ENCODE assay signal across 9 cellular contexts in the genomic region with DNA sequence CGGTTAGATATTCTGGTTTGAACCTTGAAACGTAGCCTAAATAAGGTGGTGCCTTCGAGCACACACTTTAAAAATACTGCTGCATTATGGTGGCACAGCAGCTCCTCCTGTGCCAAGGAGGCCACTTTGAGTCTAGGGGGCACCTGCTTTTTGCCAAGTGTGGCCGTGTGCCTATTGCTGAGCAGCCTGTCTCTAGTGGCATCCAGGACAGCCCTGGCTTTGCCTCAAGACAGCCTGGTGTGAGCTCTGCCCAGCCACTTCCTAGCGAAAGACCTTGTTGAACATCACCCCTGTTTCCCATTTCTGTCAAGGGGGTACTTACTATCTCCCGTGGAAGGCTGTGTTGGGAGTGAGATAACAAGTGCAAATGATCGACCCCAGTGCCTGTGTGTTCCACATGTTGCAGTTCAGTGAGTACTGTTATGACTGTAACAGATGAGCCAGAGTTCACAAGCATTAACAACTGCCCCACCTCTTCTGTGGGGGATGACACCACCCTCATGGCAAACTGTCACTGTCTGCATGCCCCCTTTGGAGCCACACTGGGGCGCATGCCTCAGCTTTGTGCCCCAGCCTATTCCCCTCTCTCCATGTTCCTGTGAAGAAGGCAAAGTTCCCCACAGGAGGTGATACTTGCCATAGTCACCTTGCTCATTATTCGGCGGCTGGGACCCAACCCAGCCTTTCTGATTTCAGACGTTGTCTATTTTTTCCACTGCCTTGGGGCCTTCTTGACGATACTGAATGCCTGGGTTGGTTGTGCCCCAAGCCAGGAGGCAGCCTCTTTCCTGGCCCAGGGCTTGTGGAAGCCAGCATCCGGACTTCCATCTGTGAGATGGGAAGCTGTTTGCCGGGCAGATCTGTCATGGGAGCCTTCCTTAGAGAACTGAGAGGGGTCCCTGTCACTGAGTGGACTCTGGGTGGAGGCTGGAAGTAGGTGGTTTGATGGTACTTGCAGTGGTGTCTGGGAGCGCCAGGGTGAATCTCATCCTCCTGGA. TPM values are rescaled to one million over a fixed set of nuclear protein-coding genes. Genes with fewer than 3 reads are reported as not detected.
DNase-seq lines count a peak whose midpoint lies in the region; ATAC-seq and TF ChIP-seq lines count a peak whose summit lies in the region.
"Had no signal": no experiment of that assay in that cellular context is flagged by ENCODE, and none has a peak within 500 bp of the region (broad histone marks: within the 10 kb centered on the region; RNA-seq: fewer than 3 reads in every experiment).

No MANE protein-coding gene starts in this region.

- H3K4me3 ChIP-seq in cardiac muscle cell: no peak overlapping the region

- peaks cover 34% of the 10 kb centered on the region for H3K4me1 ChIP-seq in cardiac muscle cell (ENCODE audit: low read depth)

- H3K9me3 Mint-ChIP-seq in T-helper 2 cell treated with Interferon-gamma antibody and Interleukin-4, amounts not matched to agents 5 μg/mL and 100 μg/mL, for 36 hours: no peaks in the 10 kb centered on the region
- H3K9me3 Mint-ChIP-seq in stimulated activated memory B cell treated with anti-CD40 and anti-IgM and Interleukin-4, amounts not matched to agents 10 μg/mL and 1 μg/mL and 100 μg/mL, for 72 hours: no peaks in the 10 kb centered on the region

- no peak for TF ChIP-seq CTCF in cardiac muscle cell (IDR thresholded peaks at IDR 0.05; ENCODE audit: low read depth, low read length)

- H3K27me3 Mint-ChIP-seq in T-helper 2 cell treated with Interferon-gamma antibody and Interleukin-4, amounts not matched to agents 5 μg/mL and 100 μg/mL, for 36 hours (ENCODE audit: low read depth): no peaks in the 10 kb centered on the region
- H3K27me3 Mint-ChIP-seq in stimulated activated memory B cell treated with anti-CD40 and anti-IgM and Interleukin-4, amounts not matched to agents 10 μg/mL and 1 μg/mL and 100 μg/mL, for 72 hours: no peaks in the 10 kb centered on the region

- H3K4me3 Mint-ChIP-seq in T-helper 2 cell treated with Interferon-gamma antibody and Interleukin-4, amounts not matched to agents 5 μg/mL and 100 μg/mL, for 36 hours: no peak overlapping the region
- no peak overlapping the region for H3K4me3 Mint-ChIP-seq in stimulated activated memory B cell treated with anti-CD40 and anti-IgM and Interleukin-4, amounts not matched to agents 10 μg/mL and 1 μg/mL and 100 μg/mL, for 72 hours

- intact Hi-C loops in Right ventricle myocardium superior (cut with DNase I): no loop called here

- ATAC-seq in Right ventricle myocardium superior (ENCODE audit: poor library complexity): no peak
- peak; percentile 75 for ATAC-seq in stimulated activated memory B cell treated with anti-CD40 and anti-IgM and Interleukin-4, amounts not matched to agents 10 μg/mL and 1 μg/mL and 100 μg/mL, for 72 hours
- no peak for ATAC-seq in HG02588 (IDR thresholded peaks at IDR 0.05; ENCODE audit: unreplicated experiment)

- no peaks in the 10 kb centered on the region for H3K9me3 ChIP-seq in cardiac muscle cell (ENCODE audit: low read depth)

- DNase-seq in cardiac muscle cell (ENCODE audit: low read depth in 1 of 2, low spot score in 1 of 2) (no peak), Right ventricle myocardium superior (no peak), erythroblast (lab: John Stamatoyannopoulos, UW) (peak; percentile 44 to 61), NCI-H2029 treated with DMSO at 0.1 percent for 48 hours (lab: John Stamatoyannopoulos, UW) (no peak)
- DNase-seq in T-helper 2 cell treated with Interferon-gamma antibody and Interleukin-4, amounts not matched to agents 5 μg/mL and 100 μg/mL, for 36 hours (ENCODE audit: low spot score): no peak
- no peak for DNase-seq in NK-92 treated with Interleukin-12 subunit alpha and Interleukin-12 subunit beta, amount 100 ng/mL, for 24 hours (lab: John Stamatoyannopoulos, UW)
- DNase-seq: NCI-H1048 had no signal

- H3K36me3 Mint-ChIP-seq in T-helper 2 cell treated with Interferon-gamma antibody and Interleukin-4, amounts not matched to agents 5 μg/mL and 100 μg/mL, for 36 hours (ENCODE audit: low read depth): peaks cover 9% of the 10 kb centered on the region
- H3K36me3 Mint-ChIP-seq in stimulated activated memory B cell treated with anti-CD40 and anti-IgM and Interleukin-4, amounts not matched to agents 10 μg/mL and 1 μg/mL and 100 μg/mL, for 72 hours: peaks cover 2% of the 10 kb centered on the region

- peaks cover 43% of the 10 kb centered on the region for H3K4me1 Mint-ChIP-seq in T-helper 2 cell treated with Interferon-gamma antibody and Interleukin-4, amounts not matched to agents 5 μg/mL and 100 μg/mL, for 36 hours (ENCODE audit: low read depth)
- peaks cover 71% of the 10 kb centered on the region for H3K4me1 Mint-ChIP-seq in stimulated activated memory B cell treated with anti-CD40 and anti-IgM and Interleukin-4, amounts not matched to agents 10 μg/mL and 1 μg/mL and 100 μg/mL, for 72 hours

- H3K36me3 ChIP-seq in cardiac muscle cell: no peaks in the 10 kb centered on the region

- peak overlapping the region; percentile 6 for H3K27ac Mint-ChIP-seq in T-helper 2 cell treated with Interferon-gamma antibody and Interleukin-4, amounts not matched to agents 5 μg/mL and 100 μg/mL, for 36 hours
- peak overlapping the region; percentile 58 for H3K27ac Mint-ChIP-seq in stimulated activated memory B cell treated with anti-CD40 and anti-IgM and Interleukin-4, amounts not matched to agents 10 μg/mL and 1 μg/mL and 100 μg/mL, for 72 hours

- peak overlapping the region; percentile 57 for H3K27ac ChIP-seq in cardiac muscle cell

- no peaks in the 10 kb centered on the region for H3K27me3 ChIP-seq in cardiac muscle cell

- no peak for TF ChIP-seq POLR2A in erythroblast (IDR thresholded peaks at IDR 0.05; ENCODE audit: low read length)

RNA-seq across cellular contexts. Expression of gene GATAD2A, which starts 5.4 kb away (rescaled TPM):
- total RNA-seq in cardiac muscle cell: 72.9 and 98.3 TPM in 2 replicates
- polyA plus RNA-seq in cardiac muscle cell: 32.3 and 39.4 TPM in 2 replicates
- 24.3 TPM for total RNA-seq in Right ventricle myocardium superior

Comparison
In these comparisons a context has a peak if more than half of its experiments do, and no peak if none do; other contexts are left out.
1. DNase-seq: peak in erythroblast (2 of 2); none in cardiac muscle cell (0 of 2), Right ventricle myocardium superior (single experiment), T-helper 2 cell treated with Interferon-gamma antibody and Interleukin-4, amounts not matched to agents 5 μg/mL and 100 μg/mL, for 36 hours (single experiment), NK-92 treated with Interleukin-12 subunit alpha and Interleukin-12 subunit beta, amount 100 ng/mL, for 24 hours (single experiment) and NCI-H2029 treated with DMSO at 0.1 percent for 48 hours (single experiment).